Comparison of ENCODE assay signal across 1 cellular context in the genomic region with DNA sequence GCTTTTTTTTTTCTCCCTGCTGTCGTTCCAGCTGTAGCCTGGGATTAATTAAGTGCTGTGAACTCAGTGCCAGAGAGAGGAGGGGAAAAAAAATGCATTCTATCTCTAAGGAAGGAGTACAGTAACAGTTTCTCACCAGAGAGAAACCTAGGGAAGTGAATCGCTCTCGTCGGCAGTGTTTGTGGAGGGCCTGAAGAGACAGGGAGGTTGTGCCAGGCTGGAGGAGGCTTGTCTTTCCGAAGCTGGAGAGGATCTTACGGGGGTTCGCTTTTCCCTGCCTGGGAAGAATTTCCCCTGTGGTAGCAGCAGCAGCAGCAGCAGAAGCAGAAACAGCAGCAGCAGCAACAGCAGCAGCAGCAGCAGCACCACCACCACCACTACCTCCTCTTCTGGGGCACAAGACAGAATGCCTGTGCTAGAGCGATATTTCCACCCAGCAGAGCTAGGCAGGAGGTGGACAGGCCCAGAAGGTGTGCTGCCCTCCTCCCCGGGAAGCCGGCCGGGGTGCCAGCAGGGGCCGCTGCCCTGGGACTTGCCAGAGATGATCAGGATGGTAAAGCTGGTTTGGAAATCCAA.
A peak's percentile ranks its signal among the peaks of the same experiment; 100 is the strongest.
TF ChIP-seq lines count a peak whose summit lies in the region.

No MANE protein-coding gene starts in this region.

TF ChIP-seq in SK-N-SH, 30 proteins besides CTCF, POLR2A, EP300 and RAD21 (continued from another document):
- TF ChIP-seq, protein P1, sequence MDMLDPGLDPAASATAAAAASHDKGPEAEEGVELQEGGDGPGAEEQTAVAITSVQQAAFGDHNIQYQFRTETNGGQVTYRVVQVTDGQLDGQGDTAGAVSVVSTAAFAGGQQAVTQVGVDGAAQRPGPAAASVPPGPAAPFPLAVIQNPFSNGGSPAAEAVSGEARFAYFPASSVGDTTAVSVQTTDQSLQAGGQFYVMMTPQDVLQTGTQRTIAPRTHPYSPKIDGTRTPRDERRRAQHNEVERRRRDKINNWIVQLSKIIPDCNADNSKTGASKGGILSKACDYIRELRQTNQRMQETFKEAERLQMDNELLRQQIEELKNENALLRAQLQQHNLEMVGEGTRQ (IDR thresholded peaks at IDR 0.05; ENCODE audit: borderline replicate concordance, low read depth, low read length), result no peak
- TF ChIP-seq RXRA (IDR thresholded peaks at IDR 0.05; ENCODE audit: borderline replicate concordance, low read depth) (no peak), MXI1 (IDR thresholded peaks at IDR 0.05; ENCODE audit: low read depth, low read length) (0 out of 2 replicates have a peak, but pooled peaks have one; percentile 31), GATA2 (CRISPR knock-in tag; IDR thresholded peaks at IDR 0.05) (no peak), SMC3 (IDR thresholded peaks at IDR 0.05; ENCODE audit: low read depth, low read length) (peak; percentile 35; the same call in 1 of the 2 replicates), FOSL2 (IDR thresholded peaks at IDR 0.05; ENCODE audit: borderline replicate concordance, low read depth) (no peak), TCF12 (IDR thresholded peaks at IDR 0.05) (peak; percentile 81)
